Comparison of ENCODE assay signal across 8 cellular contexts in genomic region chr18:11908182-11909080, GRCh38. TPM values are rescaled to one million over a fixed set of nuclear protein-coding genes. Genes with fewer than 3 reads are reported as not detected.
DNase-seq lines count a peak whose midpoint lies in the region; ATAC-seq and TF ChIP-seq lines count a peak whose summit lies in the region.

Gene MPPE1 (minus strand): TSS chr18:11908317. CDS start chr18:11897264, 11,053 bp downstream.

- H3K36me3 ChIP-seq in BJ (ENCODE audit: control insufficient read depth, insufficient read depth, low read length) (peaks cover 4% of the 10 kb centered on the region), liver (ENCODE audit: control insufficient read depth in 4 of 4, insufficient read depth in 3 of 4, low read depth in 1 of 4, low read length in 3 of 4) (peaks cover 0 to 3% (median 2%) of the 10 kb centered on the region in 4 donors)

- no peaks in the 10 kb centered on the region for H3K9me3 Mint-ChIP-seq in dendritic cell treated with granulocyte-macrophage colony-stimulating factor and Interleukin-4, amounts not matched to agents 40 ng/mL and 50 ng/mL, for 4 days

- H3K4me3 Mint-ChIP-seq in dendritic cell treated with granulocyte-macrophage colony-stimulating factor and Interleukin-4, amounts not matched to agents 40 ng/mL and 50 ng/mL, for 4 days, result peak within 1 kb of the TSS; percentile 89

- CTCF ChIA-PET in BJ (lab: Yijun Ruan, JAX), result interaction anchor here (0.6 to 1.3 kb wide), 2 partner anchors 8 to 87 kb away, joined by 3 to 4 read pairs; no protein-coding TSS in a partner anchor

- H3K4me3 ChIP-seq in BJ (ENCODE audit: low read depth, low read length) (peak within 1 kb of the TSS; percentile 81), liver (ENCODE audit: low read depth in 1 of 3, low read length in 3 of 3) (peak within 1 kb of the TSS; percentile 80 to 97 (median 96))

- H3K9ac ChIP-seq in liver (ENCODE audit: low read depth in 1 of 2, low read length in 2 of 2), result peak within 1 kb of the TSS; percentile 92 to 94

- peak; percentile 14 to 46 for TF ChIP-seq RAD21 in liver (IDR thresholded peaks at IDR 0.05)

- intact Hi-C loops in dendritic cell treated with granulocyte-macrophage colony-stimulating factor and Interleukin-4, amounts not matched to agents 40 ng/mL and 50 ng/mL, for 4 days (cut with micrococcal nuclease), result loop anchor here (2.0 kb wide), 2 partner anchors 58 to 78 kb away; partner anchors contain the start of gene CHMP1B

- peak within 1 kb of the TSS; percentile 99 to 100 for H3K27ac ChIP-seq in liver (ENCODE audit: low read depth in 1 of 2, low read length in 2 of 2)

- peak; percentile 89 for ATAC-seq in HG03439 (IDR thresholded peaks at IDR 0.05; ENCODE audit: unreplicated experiment)

- H3K27ac Mint-ChIP-seq in dendritic cell treated with granulocyte-macrophage colony-stimulating factor and Interleukin-4, amounts not matched to agents 40 ng/mL and 50 ng/mL, for 4 days, result peak within 1 kb of the TSS; percentile 97

- peaks cover 7 to 27% (median 18%) of the 10 kb centered on the region in 4 donors for H3K4me1 ChIP-seq in liver (ENCODE audit: control insufficient read depth in 4 of 4, insufficient read depth in 4 of 4, low read length in 3 of 4)

- H3K9me3 ChIP-seq in liver (ENCODE audit: control insufficient read depth in 4 of 4, low read length in 3 of 4), result no peaks in the 10 kb centered on the region

- H3K36me3 Mint-ChIP-seq in dendritic cell treated with granulocyte-macrophage colony-stimulating factor and Interleukin-4, amounts not matched to agents 40 ng/mL and 50 ng/mL, for 4 days (ENCODE audit: low read depth), result peaks cover 38% of the 10 kb centered on the region

- WGBS in liver, result under 1% methylated on average over 110 of the region's 110 CpGs

- POLR2A ChIA-PET in BJ (lab: Charles Lee), result no interaction called here

- H3K27me3 ChIP-seq in BJ (ENCODE audit: control insufficient read depth, insufficient read depth, low read length) (no peaks in the 10 kb centered on the region), liver (ENCODE audit: control insufficient read depth in 4 of 4, insufficient read depth in 4 of 4, low read length in 3 of 4) (no peaks in the 10 kb centered on the region)

- H3K4me1 Mint-ChIP-seq in dendritic cell treated with granulocyte-macrophage colony-stimulating factor and Interleukin-4, amounts not matched to agents 40 ng/mL and 50 ng/mL, for 4 days (ENCODE audit: low read depth), result peaks cover 22% of the 10 kb centered on the region

- H3K27me3 Mint-ChIP-seq in dendritic cell treated with granulocyte-macrophage colony-stimulating factor and Interleukin-4, amounts not matched to agents 40 ng/mL and 50 ng/mL, for 4 days, result no peaks in the 10 kb centered on the region

- TF ChIP-seq CTCF in BJ (IDR thresholded peaks at IDR 0.05; ENCODE audit: insufficient read depth, low read depth, low read length) (no peak), liver (IDR thresholded peaks at IDR 0.05; ENCODE audit: low read depth, low read length, missing input control) (no peak)

- DNase-seq in BJ (ENCODE audit: low read depth) (peak; percentile 26), GM19238 (ENCODE audit: insufficient read length, low spot score) (peak; percentile 92), NCI-H69 (lab: John Stamatoyannopoulos, UW) (peak; percentile 98)
- DNase-seq in activated CD4-positive, alpha-beta T cell treated with anti-CD3 and anti-CD28 coated beads, Interleukin-2, amount 50 U/mL, for 24 hours (ENCODE audit: low read depth in 1 of 2, low spot score in 1 of 2), result peak; percentile 68 to 75
- DNase-seq in stimulated activated CD4-positive, alpha-beta T cell treated with anti-CD3 and anti-CD28 coated beads, Interleukin-4, amount 100 ng/mL, for 24 hours, result peak; percentile 86

TF ChIP-seq in liver, 16 proteins besides CTCF, POLR2A, EP300 and RAD21:
- TF ChIP-seq YY1 (IDR thresholded peaks at IDR 0.05) (peak; percentile 76), FOXA1 (IDR thresholded peaks at IDR 0.05) (peak; percentile 34), GABPA (IDR thresholded peaks at IDR 0.05 in 1 of 2, conservative IDR thresholded peaks at IDR 0.05 in 1 of 2) (peak; percentile 61 to 85), SP1 (IDR thresholded peaks at IDR 0.05) (peak; percentile 43), TAF1 (conservative IDR thresholded peaks at IDR 0.05) (peak; percentile 64), NR2F2 (IDR thresholded peaks at IDR 0.05) (no peak), RXRA (IDR thresholded peaks at IDR 0.05) (no peak), REST (IDR thresholded peaks at IDR 0.05) (peak; percentile 67)
- TF ChIP-seq, protein P1, sequence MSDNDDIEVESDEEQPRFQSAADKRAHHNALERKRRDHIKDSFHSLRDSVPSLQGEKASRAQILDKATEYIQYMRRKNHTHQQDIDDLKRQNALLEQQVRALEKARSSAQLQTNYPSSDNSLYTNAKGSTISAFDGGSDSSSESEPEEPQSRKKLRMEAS (IDR thresholded peaks at IDR 0.05), result peak; percentile 37

RNA-seq across cellular contexts. Expression of gene MPPE1, which starts in this region (rescaled TPM):
- polyA plus RNA-seq in BJ (2011; rRNA removed) (26.5 and 31.0 TPM in 2 replicates), liver (10 to 100 TPM; 21.2 to 31.6 TPM)
- polyA minus RNA-seq in BJ (2011; rRNA and poly(A)+ RNA removed), result 14.5 and 16.1 TPM in 2 replicates
- total RNA-seq in liver, result 10 to 100 TPM in 1 of 2 donors, 1 to 10 TPM in 1; 9.8 to 31.0 TPM

Comparison
In these comparisons a context has a peak if more than half of its experiments do, and no peak if none do; other contexts are left out.
1. Peak in every context shown above with its lines: DNase-seq, ATAC-seq, H3K4me3 ChIP-seq and H3K27ac ChIP-seq.
2. DNase-seq: peak in every context shown above with its lines; median percentile 98 in NCI-H69; 92 in GM19238; 86 in stimulated activated CD4-positive, alpha-beta T cell treated with anti-CD3 and anti-CD28 coated beads, Interleukin-4, amount 100 ng/mL, for 24 hours; 72 in activated CD4-positive, alpha-beta T cell treated with anti-CD3 and anti-CD28 coated beads, Interleukin-2, amount 50 U/mL, for 24 hours; 26 in BJ.